ENCODE assay signal across 8 cellular contexts in the genomic region with DNA sequence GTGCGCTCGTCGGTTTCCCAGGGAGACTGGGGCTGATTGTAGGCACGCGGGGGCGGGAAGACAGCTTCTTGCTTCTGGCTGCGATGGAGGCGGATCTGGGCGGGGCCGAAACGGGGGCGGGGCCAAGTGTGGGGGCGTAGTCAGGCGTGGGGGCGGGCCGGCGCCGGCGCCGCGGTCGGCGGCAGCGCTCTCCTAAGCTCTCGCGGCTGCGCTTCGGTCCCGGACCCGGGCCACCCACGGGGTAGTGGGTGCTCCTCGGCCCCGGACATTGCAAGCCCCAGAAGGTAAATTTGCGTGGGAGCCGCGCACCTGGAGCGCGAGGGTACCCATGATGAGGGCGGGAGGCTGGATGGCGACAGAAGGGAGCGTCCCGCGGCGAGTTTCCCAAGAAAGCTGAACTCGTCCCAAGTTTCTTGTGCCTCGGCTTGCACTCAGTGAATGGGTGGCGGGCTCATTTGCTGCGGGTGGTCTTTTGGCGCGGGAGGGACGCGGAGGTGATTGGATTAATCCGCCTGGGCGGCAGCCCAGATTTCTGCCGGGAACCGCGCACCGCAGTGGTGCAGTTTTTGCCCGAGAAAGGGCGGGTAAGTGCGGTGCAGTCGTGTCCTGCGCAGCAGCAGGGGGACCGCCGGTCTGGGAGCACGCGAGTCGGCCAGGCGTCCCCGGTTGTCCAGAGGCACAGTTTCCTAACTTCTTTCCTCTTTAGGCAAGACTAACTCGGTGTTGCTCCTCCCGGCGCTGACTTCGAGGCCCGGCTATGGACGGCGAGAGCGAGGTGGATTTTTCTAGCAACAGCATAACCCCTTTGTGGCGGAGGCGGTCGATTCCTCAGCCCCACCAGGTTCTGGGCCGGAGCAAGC. TPM values are rescaled to one million over a fixed set of nuclear protein-coding genes. Genes with fewer than 3 reads are reported as not detected.
DNase-seq lines count a peak whose midpoint lies in the region; ATAC-seq and TF ChIP-seq lines count a peak whose summit lies in the region.

A gene with protein sequence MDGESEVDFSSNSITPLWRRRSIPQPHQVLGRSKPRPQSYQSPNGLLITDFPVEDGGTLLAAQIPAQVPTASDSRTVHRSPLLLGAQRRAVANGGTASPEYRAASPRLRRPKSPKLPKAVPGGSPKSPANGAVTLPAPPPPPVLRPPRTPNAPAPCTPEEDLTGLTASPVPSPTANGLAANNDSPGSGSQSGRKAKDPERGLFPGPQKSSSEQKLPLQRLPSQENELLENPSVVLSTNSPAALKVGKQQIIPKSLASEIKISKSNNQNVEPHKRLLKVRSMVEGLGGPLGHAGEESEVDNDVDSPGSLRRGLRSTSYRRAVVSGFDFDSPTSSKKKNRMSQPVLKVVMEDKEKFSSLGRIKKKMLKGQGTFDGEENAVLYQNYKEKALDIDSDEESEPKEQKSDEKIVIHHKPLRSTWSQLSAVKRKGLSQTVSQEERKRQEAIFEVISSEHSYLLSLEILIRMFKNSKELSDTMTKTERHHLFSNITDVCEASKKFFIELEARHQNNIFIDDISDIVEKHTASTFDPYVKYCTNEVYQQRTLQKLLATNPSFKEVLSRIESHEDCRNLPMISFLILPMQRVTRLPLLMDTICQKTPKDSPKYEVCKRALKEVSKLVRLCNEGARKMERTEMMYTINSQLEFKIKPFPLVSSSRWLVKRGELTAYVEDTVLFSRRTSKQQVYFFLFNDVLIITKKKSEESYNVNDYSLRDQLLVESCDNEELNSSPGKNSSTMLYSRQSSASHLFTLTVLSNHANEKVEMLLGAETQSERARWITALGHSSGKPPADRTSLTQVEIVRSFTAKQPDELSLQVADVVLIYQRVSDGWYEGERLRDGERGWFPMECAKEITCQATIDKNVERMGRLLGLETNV (plus strand): TSS at position 155 of the 860 bp plus-strand sequence. CDS start 603 bp downstream, at position 758.

- peak within 1 kb of the TSS; percentile 86 for H3K4me2 ChIP-seq in HCT116 (ENCODE audit: low read length)

- peak; percentile 89 for ATAC-seq in HCT116

- RAD21 ChIA-PET in HCT116 (lab: Charles Lee; ENCODE audit: low non-redundant PET in 1 of 2, low total read pairs in 2 of 2, uncharacterized antibody in 2 of 2, unreplicated experiment in 2 of 2) = no interaction called here

- no peaks in the 10 kb centered on the region for H4K20me1 ChIP-seq in HCT116 (ENCODE audit: insufficient read depth)

- no peaks in the 10 kb centered on the region; the same call in 1 of the 2 replicates for H3K79me2 ChIP-seq in HCT116 (ENCODE audit: insufficient read depth, low read length)

- H3K27ac ChIP-seq in HCT116 (ENCODE audit: low read depth, low read length) (peak within 1 kb of the TSS; percentile 45), brain microvascular endothelial cell (no peak within 1 kb of the TSS), iPS-20b (ENCODE audit: low read length) (no peak within 1 kb of the TSS), skin epidermis (peak within 1 kb of the TSS in 14 of 21 experiments; percentile 6 to 83 (median 72))

- H3K4me1 ChIP-seq in HCT116 (ENCODE audit: control insufficient read depth in 1 of 2, insufficient read depth in 2 of 2, low read length in 2 of 2) (peaks cover 0 to 13% of the 10 kb centered on the region in 2 experiments; a peak in 2 of 4 replicates), iPS-20b (ENCODE audit: insufficient read depth, low read length) (peaks cover 4% of the 10 kb centered on the region; the same call in 1 of the 2 replicates)

- H3K36me3 ChIP-seq in HCT116 (ENCODE audit: control insufficient read depth in 1 of 2, insufficient read depth in 2 of 2, low read length in 2 of 2) (no peaks in the 10 kb centered on the region), brain microvascular endothelial cell (replicated peaks) (no peaks in the 10 kb centered on the region), iPS-20b (ENCODE audit: insufficient read depth, low read depth, low read length) (0 out of 2 replicates have a peak, but pooled peaks cover 9% of the 10 kb centered on the region)

- peak within 1 kb of the TSS; percentile 77 for H2AFZ ChIP-seq in HCT116 (ENCODE audit: low read depth, low read length, poor library complexity, severe bottlenecking)

- no peak for TF ChIP-seq POLR2A in HCT116 (IDR thresholded peaks at IDR 0.05; ENCODE audit: borderline replicate concordance, extremely low read depth, insufficient read depth, insufficient read length)

- H3K4me3 ChIP-seq in HCT116 (replicated peaks in 1 of 2; ENCODE audit: low read depth in 1 of 2, low read length in 2 of 2) = peak within 1 kb of the TSS; percentile 66 to 88
- peak within 1 kb of the TSS; percentile 80 for H3K4me3 ChIP-seq in brain microvascular endothelial cell (ENCODE audit: low read depth, low read length)
- H3K4me3 ChIP-seq in iPS-20b (ENCODE audit: low read length) = peak within 1 kb of the TSS; percentile 90
- H3K4me3 ChIP-seq in skin epidermis = peak within 1 kb of the TSS; percentile 43 to 78 (median 65)

- POLR2A ChIA-PET in HCT116 (lab: Charles Lee) = interaction anchor here (0.6 to 1.0 kb wide), 5 partner anchors 9 to 1252 kb away, joined by 3 to 4 read pairs (median 4); no protein-coding TSS in a partner anchor

- H3K9me3 ChIP-seq in HCT116 (ENCODE audit: control insufficient read depth in 1 of 2, insufficient read depth in 1 of 2, low read depth in 1 of 2, low read length in 2 of 2) (no peaks in the 10 kb centered on the region), iPS-20b (ENCODE audit: insufficient read depth, low read depth, low read length) (no peaks in the 10 kb centered on the region)

- no TSS peak for BruUV-seq in HCT116 (replicated peaks; lab: Mats Ljungman, UMichigan)

- peak within 1 kb of the TSS; percentile 79 for H3K9ac ChIP-seq in HCT116 (ENCODE audit: low read length)
- H3K9ac ChIP-seq in iPS-20b (ENCODE audit: low read depth, low read length) = peak within 1 kb of the TSS; percentile 78; the same call in 1 of the 2 replicates

- in situ Hi-C loops in brain microvascular endothelial cell (cut with HindIII; ENCODE audit: low pct_ligation_motif_present, low sequenced_read_pairs) = no loop called here

- intact Hi-C loops in HCT116 (cut with micrococcal nuclease) = no loop called here

- no peak for TF ChIP-seq RAD21 in HCT116 (IDR thresholded peaks at IDR 0.05; ENCODE audit: low read depth)

- CTCF ChIA-PET in HCT116 (lab: Charles Lee) = no interaction called here

- no peaks in the 10 kb centered on the region for H3K27me3 ChIP-seq in HCT116 (ENCODE audit: insufficient read depth, low read length)
- no peaks in the 10 kb centered on the region for H3K27me3 ChIP-seq in brain microvascular endothelial cell (replicated peaks)
- H3K27me3 ChIP-seq in iPS-20b (ENCODE audit: insufficient read depth, low read length) = peaks cover 38% of the 10 kb centered on the region

- DNase-seq in EH (ENCODE audit: low read depth) (peak; percentile 59), HCT116 (ENCODE audit: low read depth, low spot score) (peak; percentile 60), NCI-H1105 treated with DMSO at 0.1 percent for 48 hours (lab: John Stamatoyannopoulos, UW) (peak; percentile 85), UCSD-AML1 (lab: John Stamatoyannopoulos, UW; ENCODE audit: unreplicated experiment) (peak; percentile 16), brain microvascular endothelial cell (peak; percentile 69), cerebellar nuclear complex (lab: John Stamatoyannopoulos, UW) (no peak)

- TF ChIP-seq CTCF in HCT116 (IDR thresholded peaks at IDR 0.05 in 2 of 3, conservative IDR thresholded peaks at IDR 0.05 in 1 of 3; ENCODE audit: borderline replicate concordance in 1 of 3, insufficient read depth in 1 of 3, low read depth in 2 of 3, low read length in 2 of 3) (no peak), brain microvascular endothelial cell (IDR thresholded peaks at IDR 0.05; ENCODE audit: low read depth, low read length, missing control alignments) (no peak)

- no peaks in the 10 kb centered on the region for H3K9me2 ChIP-seq in HCT116 (ENCODE audit: insufficient read depth)

TF ChIP-seq in HCT116, 20 proteins besides CTCF, POLR2A, EP300 and RAD21 (continues in another document):
- TF ChIP-seq CEBPB (IDR thresholded peaks at IDR 0.05; ENCODE audit: low read depth) (no peak), ZNF274 (IDR thresholded peaks at IDR 0.05; ENCODE audit: low read depth, low read length) (no peak), EZH2 (IDR thresholded peaks at IDR 0.05) (no peak), EGR1 (IDR thresholded peaks at IDR 0.05; ENCODE audit: low read depth) (peak; percentile 97), ZFX (IDR thresholded peaks at IDR 0.05) (no peak), POLR2AphosphoS5 (IDR thresholded peaks at IDR 0.05; ENCODE audit: low read depth, low read length) (peak; percentile 66), SIN3A (IDR thresholded peaks at IDR 0.05; ENCODE audit: low read depth) (peak; percentile 65; the same call in 1 of the 2 replicates), SRF (IDR thresholded peaks at IDR 0.05; ENCODE audit: low read depth) (no peak)
- TF ChIP-seq, protein P1, sequence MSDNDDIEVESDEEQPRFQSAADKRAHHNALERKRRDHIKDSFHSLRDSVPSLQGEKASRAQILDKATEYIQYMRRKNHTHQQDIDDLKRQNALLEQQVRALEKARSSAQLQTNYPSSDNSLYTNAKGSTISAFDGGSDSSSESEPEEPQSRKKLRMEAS (IDR thresholded peaks at IDR 0.05) = peak; percentile 50
- TF ChIP-seq, protein P2, sequence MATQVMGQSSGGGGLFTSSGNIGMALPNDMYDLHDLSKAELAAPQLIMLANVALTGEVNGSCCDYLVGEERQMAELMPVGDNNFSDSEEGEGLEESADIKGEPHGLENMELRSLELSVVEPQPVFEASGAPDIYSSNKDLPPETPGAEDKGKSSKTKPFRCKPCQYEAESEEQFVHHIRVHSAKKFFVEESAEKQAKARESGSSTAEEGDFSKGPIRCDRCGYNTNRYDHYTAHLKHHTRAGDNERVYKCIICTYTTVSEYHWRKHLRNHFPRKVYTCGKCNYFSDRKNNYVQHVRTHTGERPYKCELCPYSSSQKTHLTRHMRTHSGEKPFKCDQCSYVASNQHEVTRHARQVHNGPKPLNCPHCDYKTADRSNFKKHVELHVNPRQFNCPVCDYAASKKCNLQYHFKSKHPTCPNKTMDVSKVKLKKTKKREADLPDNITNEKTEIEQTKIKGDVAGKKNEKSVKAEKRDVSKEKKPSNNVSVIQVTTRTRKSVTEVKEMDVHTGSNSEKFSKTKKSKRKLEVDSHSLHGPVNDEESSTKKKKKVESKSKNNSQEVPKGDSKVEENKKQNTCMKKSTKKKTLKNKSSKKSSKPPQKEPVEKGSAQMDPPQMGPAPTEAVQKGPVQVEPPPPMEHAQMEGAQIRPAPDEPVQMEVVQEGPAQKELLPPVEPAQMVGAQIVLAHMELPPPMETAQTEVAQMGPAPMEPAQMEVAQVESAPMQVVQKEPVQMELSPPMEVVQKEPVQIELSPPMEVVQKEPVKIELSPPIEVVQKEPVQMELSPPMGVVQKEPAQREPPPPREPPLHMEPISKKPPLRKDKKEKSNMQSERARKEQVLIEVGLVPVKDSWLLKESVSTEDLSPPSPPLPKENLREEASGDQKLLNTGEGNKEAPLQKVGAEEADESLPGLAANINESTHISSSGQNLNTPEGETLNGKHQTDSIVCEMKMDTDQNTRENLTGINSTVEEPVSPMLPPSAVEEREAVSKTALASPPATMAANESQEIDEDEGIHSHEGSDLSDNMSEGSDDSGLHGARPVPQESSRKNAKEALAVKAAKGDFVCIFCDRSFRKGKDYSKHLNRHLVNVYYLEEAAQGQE (IDR thresholded peaks at IDR 0.05; ENCODE audit: low read depth) = no peak

RNA-seq across cellular contexts. Expression of the gene that starts here (rescaled TPM):
- total RNA-seq in HCT116 (2021; ENCODE audit: unreplicated experiment) = 7.2 TPM
- polyA plus RNA-seq in HCT116 (2012) = 1.9 and 2.7 TPM in 2 replicates

Comparison
In these comparisons a context has a peak if more than half of its experiments do, and no peak if none do; other contexts are left out.
1. DNase-seq: peak in EH (single experiment), HCT116 (single experiment), NCI-H1105 treated with DMSO at 0.1 percent for 48 hours (single experiment), UCSD-AML1 (single experiment) and brain microvascular endothelial cell (single experiment); none in cerebellar nuclear complex (0 of 2).
2. H3K27ac ChIP-seq: peak in HCT116 (single experiment) and skin epidermis (14 of 21); none in brain microvascular endothelial cell (single experiment) and iPS-20b (single experiment).
3. Peak in every context shown above with its lines, with median percentiles within 50 percentile points of each other: H3K4me3 ChIP-seq.